22 cellular contexts compared by ENCODE assay signal in the genomic region with DNA sequence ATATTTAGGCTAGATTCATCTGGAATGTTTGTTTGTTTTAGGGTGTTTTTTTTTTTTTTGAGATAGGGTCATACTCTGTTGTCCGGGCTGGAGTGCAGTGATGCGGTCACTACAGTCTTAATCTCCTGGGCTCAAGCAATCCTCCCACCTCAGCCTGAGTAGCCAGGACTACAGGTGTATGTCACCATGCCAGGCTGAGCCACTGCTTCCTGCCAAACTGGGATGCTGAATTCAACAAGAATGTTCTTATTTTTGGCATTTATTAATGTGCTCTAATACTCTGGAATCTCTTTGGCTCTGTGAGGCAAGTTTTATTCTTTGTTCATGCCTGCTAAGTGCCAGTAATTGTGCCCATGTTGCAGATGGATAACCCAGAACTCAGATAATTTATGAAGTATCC. TPM values are rescaled to one million over a fixed set of nuclear protein-coding genes. Genes with fewer than 3 reads are reported as not detected.
DNase-seq lines count a peak whose midpoint lies in the region; ATAC-seq and TF ChIP-seq lines count a peak whose summit lies in the region.
"Had no signal": no experiment of that assay in that cellular context is flagged by ENCODE, and none has a peak within 500 bp of the region (broad histone marks: within the 10 kb centered on the region; RNA-seq: fewer than 3 reads in every experiment).

No MANE protein-coding gene starts in this region.

- H3K27me3 Mint-ChIP-seq in CD4-positive, CD25-positive, alpha-beta regulatory T cell = no peaks in the 10 kb centered on the region
- H3K27me3 Mint-ChIP-seq in Caco-2 (ENCODE audit: insufficient read depth, unreplicated experiment) = no peaks in the 10 kb centered on the region
- H3K27me3 Mint-ChIP-seq in activated T-helper 17 cell treated with anti-CD3 and anti-CD28 coated beads, Interleukin-2, amount 50 U/mL, for 72 hours = no peaks in the 10 kb centered on the region

- H3K4me1 Mint-ChIP-seq in CD4-positive, CD25-positive, alpha-beta regulatory T cell = peaks cover 8 to 18% (median 13%) of the 10 kb centered on the region in 4 donors
- no peaks in the 10 kb centered on the region for H3K4me1 Mint-ChIP-seq in Caco-2 (ENCODE audit: low read depth, unreplicated experiment)
- peaks cover 10% of the 10 kb centered on the region for H3K4me1 Mint-ChIP-seq in activated T-helper 17 cell treated with anti-CD3 and anti-CD28 coated beads, Interleukin-2, amount 50 U/mL, for 72 hours
- H3K4me1 Mint-ChIP-seq: GM23338 had no signal

- peaks cover 36% of the 10 kb centered on the region for H3K36me3 Mint-ChIP-seq in CD4-positive, CD25-positive, alpha-beta regulatory T cell
- peaks cover 25% of the 10 kb centered on the region for H3K36me3 Mint-ChIP-seq in Caco-2 (ENCODE audit: insufficient read depth, unreplicated experiment)
- peaks cover 75% of the 10 kb centered on the region for H3K36me3 Mint-ChIP-seq in activated T-helper 17 cell treated with anti-CD3 and anti-CD28 coated beads, Interleukin-2, amount 50 U/mL, for 72 hours (ENCODE audit: low read depth)

- no peaks in the 10 kb centered on the region for H3K27me3 ChIP-seq in CD4-positive, CD25-positive, alpha-beta regulatory T cell (ENCODE audit: control insufficient read depth, insufficient read depth, low read length)
- H3K27me3 ChIP-seq in Caco-2 (replicated peaks; ENCODE audit: control insufficient read depth, insufficient read depth, low read length) = no peaks in the 10 kb centered on the region
- no peaks in the 10 kb centered on the region for H3K27me3 ChIP-seq in brain microvascular endothelial cell (replicated peaks)
- H3K27me3 ChIP-seq in body of pancreas = no peaks in the 10 kb centered on the region
- H3K27me3 ChIP-seq: SJCRH30 had no signal

- H3K27ac Mint-ChIP-seq in CD4-positive, CD25-positive, alpha-beta regulatory T cell = peak overlapping the region in 2 of 3 donors; percentile 22 to 45
- no peak overlapping the region for H3K27ac Mint-ChIP-seq in Caco-2 (ENCODE audit: unreplicated experiment)
- peak overlapping the region; percentile 19 for H3K27ac Mint-ChIP-seq in activated T-helper 17 cell treated with anti-CD3 and anti-CD28 coated beads, Interleukin-2, amount 50 U/mL, for 72 hours
- H3K27ac Mint-ChIP-seq: CD8-positive, alpha-beta T cell; GM23338 had no signal

- H3K4me1 ChIP-seq in CD4-positive, CD25-positive, alpha-beta regulatory T cell (ENCODE audit: control insufficient read depth, insufficient read depth, low read length, poor library complexity, severe bottlenecking) = no peaks in the 10 kb centered on the region
- H3K4me1 ChIP-seq in Caco-2 = no peaks in the 10 kb centered on the region
- no peaks in the 10 kb centered on the region for H3K4me1 ChIP-seq in body of pancreas
- H3K4me1 ChIP-seq: HAP-1, SJCRH30 had no signal

- no peaks in the 10 kb centered on the region for H3K9me3 ChIP-seq in CD4-positive, CD25-positive, alpha-beta regulatory T cell (ENCODE audit: control insufficient read depth in 2 of 2, low read length in 2 of 2)
- H3K9me3 ChIP-seq in Caco-2 (no peaks in the 10 kb centered on the region), body of pancreas (no peaks in the 10 kb centered on the region)
- H3K9me3 ChIP-seq: HAP-1, SJCRH30 had no signal

- TSS peak; percentile 22 for BruUV-seq in Caco-2 (replicated peaks; lab: Mats Ljungman, UMichigan)

- CTCF ChIA-PET in Caco-2 (lab: Charles Lee) = interaction anchor here (0.6 kb wide), 1 partner anchor 53 kb away, joined by 3 read pairs; a partner anchor contains a TSS

- no peak overlapping the region for H3K27ac ChIP-seq in CD4-positive, CD25-positive, alpha-beta regulatory T cell (ENCODE audit: insufficient read depth, low read length, poor library complexity, severe bottlenecking)
- H3K27ac ChIP-seq in epithelial cell of prostate (peak overlapping the region; percentile 56), brain microvascular endothelial cell (no peak overlapping the region), body of pancreas (no peak overlapping the region)
- H3K27ac ChIP-seq: SJCRH30 had no signal

- H3K9me3 Mint-ChIP-seq in CD4-positive, CD25-positive, alpha-beta regulatory T cell = no peaks in the 10 kb centered on the region
- no peaks in the 10 kb centered on the region for H3K9me3 Mint-ChIP-seq in Caco-2 (ENCODE audit: unreplicated experiment)
- H3K9me3 Mint-ChIP-seq in activated T-helper 17 cell treated with anti-CD3 and anti-CD28 coated beads, Interleukin-2, amount 50 U/mL, for 72 hours = no peaks in the 10 kb centered on the region
- H3K9me3 Mint-ChIP-seq: CD8-positive, alpha-beta T cell; GM23338 had no signal

- H3K4me3 ChIP-seq in CD4-positive, CD25-positive, alpha-beta regulatory T cell (ENCODE audit: low read depth, low read length) = no peak overlapping the region
- H3K4me3 ChIP-seq in Caco-2 (ENCODE audit: low read depth, low read length) (no peak overlapping the region), brain microvascular endothelial cell (ENCODE audit: low read depth, low read length) (no peak overlapping the region), body of pancreas (no peak overlapping the region)
- H3K4me3 ChIP-seq: GM23338, HAP-1, SJCRH30 had no signal

- H3K4me3 Mint-ChIP-seq in CD4-positive, CD25-positive, alpha-beta regulatory T cell = no peak overlapping the region
- H3K4me3 Mint-ChIP-seq in Caco-2 (ENCODE audit: unreplicated experiment) = no peak overlapping the region
- H3K4me3 Mint-ChIP-seq in activated T-helper 17 cell treated with anti-CD3 and anti-CD28 coated beads, Interleukin-2, amount 50 U/mL, for 72 hours = no peak overlapping the region
- H3K4me3 Mint-ChIP-seq: CD8-positive, alpha-beta T cell; GM23338 had no signal

- intact Hi-C loops in Caco-2 (cut with micrococcal nuclease; ENCODE audit: unreplicated experiment) = no loop called here
- intact Hi-C loops in body of pancreas (cut with DNase I) = no loop called here

- WGBS in body of pancreas, 2 donors = 67 to 73% methylated on average over 2 of the region's 2 CpGs

- in situ Hi-C loops in brain microvascular endothelial cell (cut with HindIII; ENCODE audit: low pct_ligation_motif_present, low sequenced_read_pairs) = no loop called here

- TF ChIP-seq POLR2A in body of pancreas (IDR thresholded peaks at IDR 0.05) = no peak

- TF ChIP-seq CTCF in Caco-2 (IDR thresholded peaks at IDR 0.05; ENCODE audit: insufficient read depth in 1 of 2, low read depth in 1 of 2, low read length in 1 of 2, severe bottlenecking in 1 of 2, unreplicated experiment in 1 of 2) = no peak
- no peak for TF ChIP-seq CTCF in brain microvascular endothelial cell (IDR thresholded peaks at IDR 0.05; ENCODE audit: low read depth, low read length, missing control alignments)
- TF ChIP-seq CTCF in body of pancreas (IDR thresholded peaks at IDR 0.05) = no peak

- POLR2A ChIA-PET in Caco-2 (lab: Charles Lee) = interaction anchor here (0.6 kb wide), 1 partner anchor 15 kb away, joined by 4 read pairs; no protein-coding TSS in a partner anchor

- no peak for DNase-seq in CD4-positive, CD25-positive, alpha-beta regulatory T cell
- DNase-seq in Caco-2 (no peak), epithelial cell of prostate (ENCODE audit: low read depth, low spot score) (no peak), brain microvascular endothelial cell (no peak), mesenteric fat pad (ENCODE audit: low spot score) (no peak), body of pancreas (no peak)
- DNase-seq: CD8-positive, alpha-beta T cell; KG1; NCI-H1105; NCI-H146; NCI-H2029; NCI-H510A treated with DMSO at 0.1 percent for 48 hours; NCI-H774; NK-92 treated with Interleukin-12 subunit alpha and Interleukin-12 subunit beta, amount 100 ng/mL, for 24 hours; SJCRH30 had no signal

- peaks cover 32% of the 10 kb centered on the region for H3K36me3 ChIP-seq in CD4-positive, CD25-positive, alpha-beta regulatory T cell (ENCODE audit: control insufficient read depth, insufficient read depth, low read length)
- H3K36me3 ChIP-seq in Caco-2 (ENCODE audit: control insufficient read depth, insufficient read depth, low read length) = no peaks in the 10 kb centered on the region
- H3K36me3 ChIP-seq in brain microvascular endothelial cell (replicated peaks) = no peaks in the 10 kb centered on the region
- H3K36me3 ChIP-seq in body of pancreas (replicated peaks in 1 of 2; ENCODE audit: insufficient read depth in 1 of 2, low read depth in 2 of 2) = no peaks in the 10 kb centered on the region

- no peak for ATAC-seq in CD4-positive, CD25-positive, alpha-beta regulatory T cell (ENCODE audit: low read depth in 2 of 2)
- ATAC-seq in activated T-helper 17 cell treated with anti-CD3 and anti-CD28 coated beads, Interleukin-2, amount 50 U/mL, for 72 hours (replicated peaks) = no peak
- ATAC-seq in body of pancreas = no peak
- ATAC-seq: CD8-positive, alpha-beta T cell; GM23338; Panc1 had no signal

RNA-seq across cellular contexts. Expression of a gene that starts 21.5 kb away (rescaled TPM):
- 35.0 TPM for total RNA-seq in CD4-positive, CD25-positive, alpha-beta regulatory T cell
- polyA plus RNA-seq in CD4-positive, CD25-positive, alpha-beta regulatory T cell = 1 to 10 TPM; 6.2 to 7.5 (median 6.6) TPM
- 24.8 and 25.2 TPM in 2 replicates for total RNA-seq in Caco-2 (2022)
- 10 to 100 TPM; 23.7 to 24.2 TPM for total RNA-seq in activated T-helper 17 cell treated with anti-CD3 and anti-CD28 coated beads, Interleukin-2, amount 50 U/mL, for 72 hours
- 12.7 TPM for total RNA-seq in mesenteric fat pad
- 1 to 10 TPM; 4.7 to 6.3 TPM for total RNA-seq in body of pancreas

RNA-seq across cellular contexts. Expression of a gene that starts 23.8 kb away (rescaled TPM):
- 7.8 TPM for total RNA-seq in CD4-positive, CD25-positive, alpha-beta regulatory T cell
- 10 to 100 TPM; 18.3 to 25.5 (median 19.0) TPM for polyA plus RNA-seq in CD4-positive, CD25-positive, alpha-beta regulatory T cell
- total RNA-seq in Caco-2 (2022) (110 and 118 TPM in 2 replicates), mesenteric fat pad (28.2 TPM), body of pancreas (10 to 100 TPM; 27.8 to 55.4 TPM)
- 10 to 100 TPM; 18.0 to 33.7 TPM for total RNA-seq in activated T-helper 17 cell treated with anti-CD3 and anti-CD28 coated beads, Interleukin-2, amount 50 U/mL, for 72 hours

RNA-seq across cellular contexts. Expression of a gene that starts 40.1 kb away (rescaled TPM):
- total RNA-seq in CD4-positive, CD25-positive, alpha-beta regulatory T cell = not detected
- polyA plus RNA-seq in CD4-positive, CD25-positive, alpha-beta regulatory T cell = under 1 TPM in 2 of 4 donors, not detected in 2; 0.19 to 0.36 TPM
- total RNA-seq in Caco-2 (2022) (24.3 and 30.5 TPM in 2 replicates), mesenteric fat pad (not detected), body of pancreas (10 to 100 TPM; 36.6 to 63.3 TPM)
- not detected for total RNA-seq in activated T-helper 17 cell treated with anti-CD3 and anti-CD28 coated beads, Interleukin-2, amount 50 U/mL, for 72 hours
- total RNA-seq: CD8-positive, alpha-beta T cell; Daoy; GM23338; HT1080; SJCRH30 had no signal
- polyA plus RNA-seq: BJ had no signal

RNA-seq across cellular contexts. Expression of a gene that starts 53.3 kb away (rescaled TPM):
- 256 TPM for total RNA-seq in CD4-positive, CD25-positive, alpha-beta regulatory T cell
- polyA plus RNA-seq in CD4-positive, CD25-positive, alpha-beta regulatory T cell = 10 to 100 TPM; 68.9 to 83.4 (median 71.4) TPM
- total RNA-seq in Caco-2 (2022) (425 and 427 TPM in 2 replicates), mesenteric fat pad (105 TPM), body of pancreas (100 to 1,000 TPM; 209 to 588 TPM)
- total RNA-seq in activated T-helper 17 cell treated with anti-CD3 and anti-CD28 coated beads, Interleukin-2, amount 50 U/mL, for 72 hours = 100 to 1,000 TPM; 139 to 216 TPM

Comparison
In these comparisons a context has a peak if more than half of its experiments do, and no peak if none do; other contexts are left out.
1. RNA of a gene that starts 40.1 kb away (total RNA-seq): 36.6 to 63.3 TPM in body of pancreas and 24.3 to 30.5 TPM in Caco-2; not detected in mesenteric fat pad (single experiment), not detected in CD4-positive, CD25-positive, alpha-beta regulatory T cell (single experiment) and not detected in activated T-helper 17 cell treated with anti-CD3 and anti-CD28 coated beads, Interleukin-2, amount 50 U/mL, for 72 hours; every median in the first group is over 10 times any median in the second.